ENCODE assay signal across 1 cellular context in genomic region chr2:182814380-182814779, GRCh38.
TF ChIP-seq lines count a peak whose summit lies in the region.

No MANE protein-coding gene starts in this region.

TF ChIP-seq in K562, 482 proteins besides CTCF, POLR2A, EP300 and RAD21:
- TF ChIP-seq SOX6 (IDR thresholded peaks at IDR 0.05) (no peak), ELK1 (CRISPR knock-in tag; IDR thresholded peaks at IDR 0.05) (no peak), SMAD4 (CRISPR knock-in tag; conservative IDR thresholded peaks at IDR 0.05) (no peak), AFF1 (IDR thresholded peaks at IDR 0.05; ENCODE audit: low read depth in 1 of 2, partially characterized antibody in 2 of 2) (no peak), POLR2B (IDR thresholded peaks at IDR 0.05; ENCODE audit: low read depth, partially characterized antibody) (no peak), ZNF165 (CRISPR knock-in tag; IDR thresholded peaks at IDR 0.05; ENCODE audit: borderline replicate concordance) (no peak), SMAD2 (IDR thresholded peaks at IDR 0.05; ENCODE audit: low read depth, low read length) (no peak), TCF3 (CRISPR knock-in tag; IDR thresholded peaks at IDR 0.05) (no peak), DDX20 (tag; IDR thresholded peaks at IDR 0.05; ENCODE audit: low read depth) (no peak), ZNF740 (CRISPR knock-in tag; IDR thresholded peaks at IDR 0.05) (no peak), ZNF740 (tag; IDR thresholded peaks at IDR 0.05) (no peak)
